In genomic region chr2:241956521-241957110, GRCh38 we compare ENCODE assay signal across 26 cellular contexts.
"Had no signal": no experiment of that assay in that cellular context is flagged by ENCODE, and none has a peak within 500 bp of the region (broad histone marks: within the 10 kb centered on the region; RNA-seq: fewer than 3 reads in every experiment).

No MANE protein-coding gene starts in this region.

- H3K27me3 Mint-ChIP-seq: central memory CD8-positive, alpha-beta T cell had no signal

- H3K36me3 ChIP-seq: esophagus muscularis mucosa, heart right ventricle, ovary, prostate gland, transverse colon had no signal

- H3K9me3 Mint-ChIP-seq: central memory CD8-positive, alpha-beta T cell; nephron; T-helper 2 cell treated with Interferon-gamma antibody and Interleukin-4, amounts not matched to agents 5 μg/mL and 100 μg/mL, for 36 hours had no signal

- H3K9me3 ChIP-seq: esophagus muscularis mucosa, heart right ventricle, mucosa of descending colon, ovary, prostate gland, testis, transverse colon had no signal

- H3K27ac ChIP-seq: esophagus muscularis mucosa, foreskin keratinocyte, heart right ventricle, ovary, prostate gland, testis, transverse colon, VCaP had no signal

- DNase-seq: activated CD4-positive, alpha-beta T cell treated with anti-CD3 and anti-CD28 coated beads for 4 hours; activated CD4-positive, alpha-beta T cell treated with anti-CD3 and anti-CD28 coated beads, Interleukin-2, amount 50 U/mL, for 4 hours; activated naive CD4-positive, alpha-beta T cell treated with Interleukin-2 at 50 U/mL for 16 hours; activated T-cell treated with anti-CD3 and anti-CD28 coated beads for 4 hours; amygdala; effector CD4-positive, alpha-beta T cell; foreskin keratinocyte; heart right ventricle; mucosa of descending colon; ovary; retina; stimulated activated CD4-positive, alpha-beta T cell treated with anti-CD3 and anti-CD28 coated beads, Interleukin-15, amount 100 ng/mL, for 24 hours; stimulated activated CD4-positive, alpha-beta T cell treated with anti-CD3 and anti-CD28 coated beads, Interleukin-2, amount 100 ng/mL, for 24 hours; stimulated activated naive CD4-positive, alpha-beta T cell treated with Interleukin-2 at 50 U/mL for 16 hours; T-helper 1 cell; testis; transverse colon had no signal

- H3K4me2 ChIP-seq: smooth muscle cell had no signal

- H3K27me3 ChIP-seq: ovary, testis, transverse colon had no signal

- H3K4me1 ChIP-seq: esophagus muscularis mucosa, foreskin keratinocyte, prostate gland, testis, transverse colon had no signal

- H3K27ac Mint-ChIP-seq: dendritic cell treated with granulocyte-macrophage colony-stimulating factor and Interleukin-4, amounts not matched to agents 40 ng/mL and 50 ng/mL, for 4 days; nephron had no signal

- ATAC-seq: foreskin keratinocyte, mucosa of descending colon had no signal

- H3K4me3 Mint-ChIP-seq: central memory CD8-positive, alpha-beta T cell; dendritic cell treated with granulocyte-macrophage colony-stimulating factor and Interleukin-4, amounts not matched to agents 40 ng/mL and 50 ng/mL, for 4 days; nephron; T-helper 2 cell treated with Interferon-gamma antibody and Interleukin-4, amounts not matched to agents 5 μg/mL and 100 μg/mL, for 36 hours had no signal

- H3K4me3 ChIP-seq: esophagus muscularis mucosa, heart right ventricle, lung, mucosa of descending colon, ovary, prostate gland, smooth muscle cell, testis, transverse colon had no signal
